10 cellular contexts compared by ENCODE assay signal in the genomic region with DNA sequence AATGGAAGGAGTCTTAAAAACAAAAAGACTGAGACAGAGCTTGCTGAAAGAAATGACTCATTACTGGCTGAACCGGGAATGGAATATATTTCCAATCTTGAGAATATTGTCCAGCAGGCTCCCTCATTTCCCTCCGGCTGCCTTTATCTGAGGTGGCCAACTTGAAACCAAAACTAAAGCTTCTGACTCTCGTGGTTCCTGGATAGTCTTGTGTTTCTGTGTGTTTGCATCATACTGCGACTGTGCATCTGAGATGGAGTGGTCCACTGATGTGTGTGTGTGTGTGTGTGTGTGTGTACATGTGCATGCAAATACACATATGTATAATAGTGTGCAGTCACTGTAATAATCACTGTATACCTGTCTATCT.
DNase-seq lines count a peak whose midpoint lies in the region; ATAC-seq, FAIRE-seq and TF ChIP-seq lines count a peak whose summit lies in the region.
"Had no signal": no experiment of that assay in that cellular context is flagged by ENCODE, and none has a peak within 500 bp of the region (broad histone marks: within the 10 kb centered on the region; RNA-seq: fewer than 3 reads in every experiment).

No MANE protein-coding gene starts in this region.

- intact Hi-C loops in IMR-90 (cut with micrococcal nuclease), result loop anchor here (1.0 to 5.0 kb wide), 5 partner anchors 56 to 469 kb away; a partner anchor contains a TSS
- intact Hi-C loops in pancreas (cut with DNase I), result no loop called here

- peak overlapping the region; percentile 8 for H4K5ac ChIP-seq in IMR-90 (ENCODE audit: low read depth, low read length)
- H4K5ac ChIP-seq in H9 (ENCODE audit: insufficient read length, low read depth, low read length), result no peak overlapping the region

- H3K27ac ChIP-seq in IMR-90 (ENCODE audit: insufficient read depth, low read length), result peak overlapping the region; percentile 82; the same call in 1 of the 2 replicates
- no peak overlapping the region for H3K27ac ChIP-seq in pancreas
- no peak overlapping the region for H3K27ac ChIP-seq in H9 (ENCODE audit: insufficient read length, low read depth, low read length)

- H3K56ac ChIP-seq in IMR-90 (ENCODE audit: extremely low read depth, insufficient read depth, low read length), result no peak overlapping the region
- no peak overlapping the region for H3K56ac ChIP-seq in H9 (ENCODE audit: insufficient read length, low read depth, low read length)

- peaks cover 0 to 2% (median 0%) of the 10 kb centered on the region in 3 experiments; a peak in 1 of 7 replicates for H3K36me3 Mint-ChIP-seq in H9 (ENCODE audit: insufficient read depth in 1 of 3, low read depth in 3 of 3)
- H3K36me3 Mint-ChIP-seq: natural killer cell had no signal

- H2BK20ac ChIP-seq in IMR-90 (ENCODE audit: low read depth, low read length) (peak overlapping the region; percentile 54; the same call in 1 of the 2 replicates), H9 (ENCODE audit: low read depth, low read length, poor library complexity, severe bottlenecking) (no peak overlapping the region)

- CTCF ChIA-PET in IMR-90 (lab: Yijun Ruan, JAX), result interaction anchor here (1.0 to 2.2 kb wide), 5 partner anchors 10 to 349 kb away, joined by 3 to 9 read pairs (median 3); no protein-coding TSS in a partner anchor

- H3K9me3 Mint-ChIP-seq in H9, result no peaks in the 10 kb centered on the region
- H3K9me3 Mint-ChIP-seq: natural killer cell had no signal

- no peak overlapping the region for H3K14ac ChIP-seq in IMR-90 (replicated peaks; ENCODE audit: low read depth, low read length)
- no peak overlapping the region for H3K14ac ChIP-seq in H9 (ENCODE audit: insufficient read depth, low read length)

- no peak overlapping the region for H2AK9ac ChIP-seq in IMR-90 (replicated peaks; ENCODE audit: low read depth, low read length, poor library complexity)

- in situ Hi-C loops in IMR-90 (cut with MboI; ENCODE audit: low sequenced_read_pairs), result no loop called here

- ATAC-seq in IMR-90 (ENCODE audit: low read depth) (peak; percentile 65), pancreas (peak in 3 of 4 donors; percentile 44 to 65 (median 44))

- WGBS in IMR-90 (ENCODE audit: extremely low coverage in 2 of 2, insufficient read length in 1 of 2), 2 experiments, result 0% methylated on average over 1 of the region's 4 CpGs; no CpG with 5 or more reads in 1 of the 2 experiments
- WGBS in pancreas, 2 donors, result 37 to 50% methylated on average over 4 of the region's 4 CpGs
- no CpG with 5 or more reads among the region's 4 CpGs for WGBS in H9 (ENCODE audit: extremely low coverage, insufficient read length, low lambda C conversion rate)

- no peak overlapping the region for H3K23ac ChIP-seq in IMR-90 (ENCODE audit: low read depth, low read length)
- no peak overlapping the region for H3K23ac ChIP-seq in H9 (ENCODE audit: insufficient read length, low read depth, low read length)

- H2BK5ac ChIP-seq in IMR-90 (ENCODE audit: low read depth, low read length, poor library complexity, severe bottlenecking) (peak overlapping the region; percentile 85), H9 (ENCODE audit: insufficient read length, low read length) (no peak overlapping the region)

- H3K79me2 ChIP-seq in H9 (ENCODE audit: insufficient read depth, low read length), result no peaks in the 10 kb centered on the region

- H4K20me1 ChIP-seq in IMR-90 (ENCODE audit: insufficient read depth, low read length) (no peaks in the 10 kb centered on the region), H9 (ENCODE audit: control insufficient read depth, insufficient read depth, insufficient read length) (no peaks in the 10 kb centered on the region)

- H3K4me1 ChIP-seq in IMR-90 (ENCODE audit: control insufficient read depth, insufficient read depth, low read length), result peaks cover 9% of the 10 kb centered on the region
- peaks cover 0 to 7% (median 6%) of the 10 kb centered on the region in 3 donors for H3K4me1 ChIP-seq in pancreas
- no peaks in the 10 kb centered on the region for H3K4me1 ChIP-seq in H9 (ENCODE audit: insufficient read depth, low read length)

- no peak overlapping the region for H3T11ph ChIP-seq in H9 (ENCODE audit: low read length)

- H4K91ac ChIP-seq in IMR-90 (ENCODE audit: insufficient read depth, low read depth, low read length) (no peak overlapping the region), H9 (ENCODE audit: insufficient read length, low read depth, low read length) (no peak overlapping the region)

- H2BK15ac ChIP-seq in IMR-90 (ENCODE audit: low read depth, low read length), result no peak overlapping the region; the same call in 2 of the 3 replicates
- H2BK15ac ChIP-seq in H9 (ENCODE audit: low read depth, low read length), result no peak overlapping the region

- H3K9me3 ChIP-seq in IMR-90 (ENCODE audit: control insufficient read depth, insufficient read depth, low read length) (no peaks in the 10 kb centered on the region), pancreas (no peaks in the 10 kb centered on the region), H9 (ENCODE audit: control insufficient read depth, low read depth, low read length) (no peaks in the 10 kb centered on the region)

- no peak for FAIRE-seq in pancreas (lab: Jason Lieb, UNC)

- H3K36me3 ChIP-seq in IMR-90 (ENCODE audit: control insufficient read depth, insufficient read depth, low read length) (no peaks in the 10 kb centered on the region), pancreas (no peaks in the 10 kb centered on the region)

- peaks cover 24 to 28% of the 10 kb centered on the region in 2 experiments for H3K4me1 Mint-ChIP-seq in H9
- H3K4me1 Mint-ChIP-seq: natural killer cell had no signal

- H3K4me3 ChIP-seq in IMR-90 (ENCODE audit: insufficient read depth, low read depth, low read length) (peak overlapping the region; percentile 48), cardiac fibroblast (replicated peaks in 1 of 2; ENCODE audit: low read depth in 2 of 2, low read length in 2 of 2) (peak overlapping the region in 1 of 2 donors; percentile 26), pancreas (no peak overlapping the region)

- H4K8ac ChIP-seq in IMR-90 (ENCODE audit: low read depth in 2 of 2, low read length in 2 of 2) (peak overlapping the region in 1 of 2 experiments; percentile 31; a peak in 1 of 4 replicates), H9 (replicated peaks; ENCODE audit: insufficient read length, low read depth, low read length) (no peak overlapping the region)

- H3K27me3 Mint-ChIP-seq in H9 (ENCODE audit: low read depth), result no peaks in the 10 kb centered on the region; the same call in 1 of the 2 replicates

- H2BK12ac ChIP-seq in H9 (ENCODE audit: insufficient read length, low read depth, low read length), result no peak overlapping the region

- no peak overlapping the region for H2AK5ac ChIP-seq in IMR-90 (ENCODE audit: low read depth, low read length)
- no peak overlapping the region for H2AK5ac ChIP-seq in H9 (ENCODE audit: insufficient read length, low read length)

- DNase-seq in EL (peak; percentile 62), IMR-90 (peak; percentile 81), cardiac fibroblast (ENCODE audit: low read depth in 2 of 2) (peak; percentile 65 to 72), pancreas (no peak), NCI-H345 treated with DMSO at 0.1 percent for 48 hours (lab: John Stamatoyannopoulos, UW; ENCODE audit: unreplicated experiment) (no peak), H9 (no peak), foreskin melanocyte (no peak), COR-L47 (lab: John Stamatoyannopoulos, UW) (no peak)
- DNase-seq: natural killer cell; stimulated activated naive CD4-positive, alpha-beta T cell treated with Interleukin-2 at 50 U/mL for 16 hours had no signal

- peak overlapping the region; percentile 54 for H2AFZ ChIP-seq in IMR-90 (replicated peaks; ENCODE audit: low read length, poor library complexity)
- H2AFZ ChIP-seq in H9 (ENCODE audit: low read length), result no peak overlapping the region

- H3K9me1 ChIP-seq in IMR-90 (ENCODE audit: insufficient read depth, low read length), result peaks cover 3% of the 10 kb centered on the region; the same call in 1 of the 2 replicates

- POLR2A ChIA-PET in IMR-90 (lab: Charles Lee; ENCODE audit: unreplicated experiment), result no interaction called here

- H3K18ac ChIP-seq in IMR-90 (ENCODE audit: low read depth, low read length) (peak overlapping the region; percentile 42; the same call in 1 of the 2 replicates), H9 (ENCODE audit: insufficient read length, low read depth, low read length) (no peak overlapping the region)

- H3K79me1 ChIP-seq in IMR-90 (ENCODE audit: low read depth in 1 of 2, low read length in 2 of 2), result no peaks in the 10 kb centered on the region
- no peaks in the 10 kb centered on the region for H3K79me1 ChIP-seq in H9 (ENCODE audit: insufficient read depth, low read depth, low read length, poor library complexity, severe bottlenecking)

- H2BK120ac ChIP-seq in IMR-90 (ENCODE audit: low read depth, low read length) (peak overlapping the region; percentile 28; the same call in 1 of the 2 replicates), H9 (ENCODE audit: low read depth, low read length, poor library complexity, severe bottlenecking) (no peak overlapping the region)

- no peaks in the 10 kb centered on the region for H3K23me2 ChIP-seq in H9 (ENCODE audit: insufficient read length, low read depth, low read length, poor library complexity, severe bottlenecking)

- dilution Hi-C loops in IMR-90 (cut with HindIII; ENCODE audit: low sequenced_read_pairs, unreplicated experiment), result no loop called here

- no peak; the same call in 1 of the 2 replicates for TF ChIP-seq RAD21 in IMR-90 (IDR thresholded peaks at IDR 0.05; ENCODE audit: low read length)

- no TSS peak for BruUV-seq in IMR-90 (replicated peaks; lab: Mats Ljungman, UMichigan)

- H3K27ac Mint-ChIP-seq in H9, result no peak overlapping the region
- H3K27ac Mint-ChIP-seq: natural killer cell had no signal

- H3K4ac ChIP-seq in IMR-90 (ENCODE audit: low read depth, low read length) (no peak overlapping the region), H9 (ENCODE audit: low read depth, low read length) (no peak overlapping the region)

- H3K9ac ChIP-seq in IMR-90 (ENCODE audit: low read depth, low read length), result peak overlapping the region; percentile 38
- H3K9ac ChIP-seq in H9 (ENCODE audit: extremely low read depth, insufficient read length, low read length), result no peak overlapping the region

- TF ChIP-seq POLR2A in IMR-90 (IDR thresholded peaks at IDR 0.05; ENCODE audit: low read depth, low read length), result no peak

- no peak for TF ChIP-seq CTCF in IMR-90 (conservative IDR thresholded peaks at IDR 0.05; ENCODE audit: low read depth, low read length)
- TF ChIP-seq CTCF in cardiac fibroblast (IDR thresholded peaks at IDR 0.05; ENCODE audit: low read depth, low read length), result no peak
- no peak for TF ChIP-seq CTCF in pancreas (IDR thresholded peaks at IDR 0.05)
- no peak for TF ChIP-seq CTCF in H9 (conservative IDR thresholded peaks at IDR 0.05)

- H3K27me3 ChIP-seq in IMR-90 (ENCODE audit: control insufficient read depth, insufficient read depth, low read length) (no peaks in the 10 kb centered on the region), pancreas (no peaks in the 10 kb centered on the region), H9 (ENCODE audit: insufficient read depth, low read length) (no peaks in the 10 kb centered on the region; the same call in none of the 2 replicates)

- H3K4me2 ChIP-seq in IMR-90 (ENCODE audit: low read depth, low read length), result peak overlapping the region; percentile 97
- no peak overlapping the region for H3K4me2 ChIP-seq in H9 (ENCODE audit: insufficient read depth, insufficient read length, low read length)

- no peak overlapping the region for H3K4me3 Mint-ChIP-seq in H9
- H3K4me3 Mint-ChIP-seq: natural killer cell had no signal

TF ChIP-seq in IMR-90, 13 proteins besides CTCF, POLR2A, EP300 and RAD21 (continues in another document):
- no peak for TF ChIP-seq MAFK (IDR thresholded peaks at IDR 0.05; ENCODE audit: low read depth, low read length)

Comparison
In these comparisons a context has a peak if more than half of its experiments do, and no peak if none do; other contexts are left out.
1. DNase-seq: peak in EL (single experiment), IMR-90 (single experiment) and cardiac fibroblast (2 of 2); none in pancreas (0 of 6), NCI-H345 treated with DMSO at 0.1 percent for 48 hours (single experiment), H9 (single experiment), foreskin melanocyte (single experiment) and COR-L47 (single experiment).